Comparison of ENCODE assay signal across 20 cellular contexts in genomic region chr7:22359156-22359697, GRCh38. TPM values are rescaled to one million over a fixed set of nuclear protein-coding genes. Genes with fewer than 3 reads are reported as not detected.
A peak's percentile ranks its signal among the peaks of the same experiment; 100 is the strongest.
DNase-seq lines count a peak whose midpoint lies in the region; ATAC-seq, FAIRE-seq and TF ChIP-seq lines count a peak whose summit lies in the region.
"Had no signal": no experiment of that assay in that cellular context is flagged by ENCODE, and none has a peak within 500 bp of the region (broad histone marks: within the 10 kb centered on the region; RNA-seq: fewer than 3 reads in every experiment).

No MANE protein-coding gene starts in this region.

- peaks cover 4% of the 10 kb centered on the region for H3K4me1 Mint-ChIP-seq in type B pancreatic cell (ENCODE audit: unreplicated experiment)

- in situ Hi-C loops in Caki2 (cut with HindIII; ENCODE audit: low pct_unique_long_range_greater_than_20kb, low sequenced_read_pairs): no loop called here
- in situ Hi-C loops in HepG2 (cut with HindIII; ENCODE audit: extremely low pct_ligation_motif_present, low pct_unique_long_range_greater_than_20kb): no loop called here

- intact Hi-C loops in HepG2 (cut with micrococcal nuclease; ENCODE audit: unreplicated experiment): loop anchor here (1.0 kb wide), 2 partner anchors 9 to 19 kb away; no protein-coding TSS in a partner anchor
- intact Hi-C loops in head of caudate nucleus (cut with DNase I): no loop called here

- CTCF ChIA-PET in HepG2 (lab: Yijun Ruan, JAX; ENCODE audit: low intra/inter-chr PET ratio, low total read pairs): no interaction called here

- no peak for TF ChIP-seq CTCF in HepG2 (CRISPR knock-in tag; IDR thresholded peaks at IDR 0.05)
- TF ChIP-seq CTCF in type B pancreatic cell (conservative IDR thresholded peaks at IDR 0.05): no peak

- ATAC-seq in HepG2 (peak; percentile 88), GM18861 (IDR thresholded peaks at IDR 0.05; ENCODE audit: unreplicated experiment) (no peak)
- ATAC-seq: A549, K562 had no signal

- peaks cover 31% of the 10 kb centered on the region for H3K27me3 Mint-ChIP-seq in type B pancreatic cell

- peak overlapping the region; percentile 64 for H3K4me3 Mint-ChIP-seq in type B pancreatic cell
- H3K4me3 Mint-ChIP-seq: CD4-positive, alpha-beta memory T cell had no signal

- H3K9me3 Mint-ChIP-seq in type B pancreatic cell: peaks cover 4% of the 10 kb centered on the region

- WGBS in HepG2 (ENCODE audit: low lambda C conversion rate): 3% methylated on average over 6 of the region's 6 CpGs

- H3K9ac ChIP-seq in Karpas-422 (ENCODE audit: low read length): no peak overlapping the region
- peak overlapping the region; percentile 41 for H3K9ac ChIP-seq in HepG2 (ENCODE audit: insufficient read depth, low read depth, low read length)

- H4K20me1 ChIP-seq in Karpas-422 (ENCODE audit: insufficient read depth, low read depth, low read length) (no peaks in the 10 kb centered on the region; the same call in 1 of the 2 replicates), HepG2 (ENCODE audit: insufficient read depth, low read length) (0 out of 2 replicates have a peak, but pooled peaks cover under 1% of the 10 kb centered on the region)

- H2AFZ ChIP-seq in Karpas-422 (ENCODE audit: low read length): no peak overlapping the region
- no peak overlapping the region for H2AFZ ChIP-seq in HepG2 (ENCODE audit: low read length)

- H3K27ac ChIP-seq in Karpas-422 (ENCODE audit: low read length) (peak overlapping the region; percentile 22; the same call in 1 of the 2 replicates), HepG2 (ENCODE audit: extremely low read length, insufficient read depth, low read length) (peak overlapping the region; percentile 95)
- H3K27ac ChIP-seq: A549, HL-60, SJSA1 had no signal

- H3K9me3 ChIP-seq in Karpas-422 (ENCODE audit: low read length): peaks cover 7% of the 10 kb centered on the region; the same call in 1 of the 2 replicates
- H3K9me3 ChIP-seq in HepG2 (ENCODE audit: low read length): no peaks in the 10 kb centered on the region
- H3K9me3 ChIP-seq: A549, SJSA1 had no signal

- 0 out of 2 replicates have a peak, but pooled peaks have one; percentile 9 for TF ChIP-seq RAD21 in HepG2 (CRISPR knock-in tag; IDR thresholded peaks at IDR 0.05)

- POLR2A ChIA-PET in HepG2 (lab: Yijun Ruan, JAX): interaction anchor here (0.7 to 5.4 kb wide), 14 partner anchors 8 to 84 kb away, joined by 3 to 85 read pairs (median 4); no protein-coding TSS in a partner anchor

- H3K4me1 ChIP-seq in Karpas-422 (ENCODE audit: low read length) (peaks cover 54% of the 10 kb centered on the region), HepG2 (ENCODE audit: insufficient read depth, low read length) (peaks cover 65% of the 10 kb centered on the region)
- H3K4me1 ChIP-seq: SJSA1 had no signal

- H3K9me2 ChIP-seq in Karpas-422 (replicated peaks; ENCODE audit: insufficient read depth, low read length): no peaks in the 10 kb centered on the region

- TF ChIP-seq EP300 in HepG2 (IDR thresholded peaks at IDR 0.05; ENCODE audit: low read depth in 2 of 2, low read length in 2 of 2) (peak; percentile 73 to 93), HepG2 (CRISPR knock-in tag; IDR thresholded peaks at IDR 0.05; ENCODE audit: borderline replicate concordance) (peak; percentile 91)

- TF ChIP-seq POLR2A in HepG2 (IDR thresholded peaks at IDR 0.05; ENCODE audit: insufficient read depth in 1 of 2, low read depth in 2 of 2, low read length in 2 of 2): peak; percentile 18 to 54; a peak in 2 of 4 replicates

- H3K36me3 ChIP-seq in Karpas-422 (ENCODE audit: insufficient read depth, low read length) (peaks cover 14% of the 10 kb centered on the region), HepG2 (replicated peaks in 1 of 2; ENCODE audit: control insufficient read depth in 1 of 2, insufficient read depth in 2 of 2, low read length in 2 of 2) (no peaks in the 10 kb centered on the region; a peak in 1 of 5 replicates)
- H3K36me3 ChIP-seq: SJSA1 had no signal

- peak; percentile 99 for FAIRE-seq in HepG2 (lab: Jason Lieb, UNC)
- FAIRE-seq: A549, GM18507, H54, K562 had no signal

- H3K4me3 ChIP-seq in Karpas-422 (ENCODE audit: low read length): no peak overlapping the region
- peak overlapping the region in 1 of 3 experiments; percentile 3; a peak in 1 of 6 replicates for H3K4me3 ChIP-seq in HepG2 (replicated peaks in 1 of 3; ENCODE audit: insufficient read depth in 1 of 3, low read depth in 2 of 3, low read length in 3 of 3)
- H3K4me3 ChIP-seq: A549, K562, SJSA1 had no signal

- no TSS peak for BruUV-seq in HepG2 (replicated peaks; lab: Mats Ljungman, UMichigan)

- DNase-seq in Caki2 (ENCODE audit: low read depth) (peak; percentile 31), Karpas-422 (no peak), HepG2 (ENCODE audit: low spot score) (peak; percentile 98), type B pancreatic cell (ENCODE audit: extremely low spot score, unreplicated experiment) (no peak), NCI-H69 (lab: John Stamatoyannopoulos, UW) (no peak), head of caudate nucleus (no peak)
- DNase-seq: AML-193; C1 segment of cervical spinal cord; CD4-positive, alpha-beta memory T cell; COR-L47; NCI-H1105 treated with DMSO at 0.1 percent for 48 hours; NCI-H146; NCI-H2029 had no signal

- no peak overlapping the region for H3K27ac Mint-ChIP-seq in type B pancreatic cell
- H3K27ac Mint-ChIP-seq: CD4-positive, alpha-beta memory T cell had no signal

- no peaks in the 10 kb centered on the region for H3K36me3 Mint-ChIP-seq in type B pancreatic cell
- H3K36me3 Mint-ChIP-seq: CD4-positive, alpha-beta memory T cell had no signal

- H3K4me2 ChIP-seq in Karpas-422 (ENCODE audit: low read depth, low read length, poor library complexity, severe bottlenecking): no peak overlapping the region
- peak overlapping the region; percentile 51 for H3K4me2 ChIP-seq in HepG2 (ENCODE audit: low read depth, low read length)
- H3K4me2 ChIP-seq: A549 had no signal

- H3K27me3 ChIP-seq in Karpas-422 (ENCODE audit: low read length) (no peaks in the 10 kb centered on the region), HepG2 (ENCODE audit: control insufficient read depth in 1 of 2, insufficient read depth in 2 of 2, low read length in 2 of 2) (peaks cover 0 to 3% of the 10 kb centered on the region in 2 experiments; a peak in 1 of 5 replicates)

- H3K79me2 ChIP-seq in Karpas-422 (ENCODE audit: low read length): peaks cover 24% of the 10 kb centered on the region
- H3K79me2 ChIP-seq in HepG2 (ENCODE audit: insufficient read depth, low read length): peaks cover 22% of the 10 kb centered on the region

TF ChIP-seq in HepG2, 621 proteins besides CTCF, POLR2A, EP300 and RAD21 (continues in another document):
- TF ChIP-seq KDM6A (CRISPR knock-in tag; IDR thresholded peaks at IDR 0.05; ENCODE audit: low read depth) (peak; percentile 82), ZNF709 (CRISPR knock-in tag; IDR thresholded peaks at IDR 0.05) (0 out of 2 replicates have a peak, but pooled peaks have one; percentile 31), PITX1 (CRISPR knock-in tag; IDR thresholded peaks at IDR 0.05) (peak; percentile 78), NCOA1 (CRISPR knock-in tag; IDR thresholded peaks at IDR 0.05) (0 out of 2 replicates have a peak, but pooled peaks have one; percentile 33), LBX2 (CRISPR knock-in tag; IDR thresholded peaks at IDR 0.05; ENCODE audit: borderline replicate concordance) (no peak), ATF3 (CRISPR knock-in tag; IDR thresholded peaks at IDR 0.05) (peak; percentile 69; the same call in 1 of the 2 replicates)

RNA-seq across cellular contexts. Expression of gene RAPGEF5, which starts 2.3 kb away (rescaled TPM):
- 7.9 and 10.2 TPM in 2 replicates for total RNA-seq in Caki2 (2014; rRNA removed; shearing (Covaris generic); ENCODE audit: low replicate concordance)
- total RNA-seq in Karpas-422 (2014; rRNA removed; shearing (Covaris generic); ENCODE audit: low replicate concordance): 80.1 and 81.6 TPM in 2 replicates
- total RNA-seq in HepG2 (2016; rRNA removed; fragmentation: Illumina TruSeq; extraction: Trizol): 14.2 and 23.4 TPM in 2 replicates
- total RNA-seq in HepG2 (2016; cell fraction: cytosol; rRNA removed; fragmentation: Illumina TruSeq; extraction: Trizol; ENCODE audit: low read depth): 38.2 and 53.3 TPM in 2 replicates
- total RNA-seq in HepG2 (2016; cell fraction: insoluble cytoplasmic fraction; rRNA removed; fragmentation: Illumina TruSeq; extraction: Trizol): 13.2 and 22.4 TPM in 2 replicates
- total RNA-seq in HepG2 (2016; cell fraction: membrane; rRNA removed; fragmentation: Illumina TruSeq; extraction: Trizol): 12.4 and 13.4 TPM in 2 replicates
- 71.0 and 73.9 TPM in 2 replicates for total RNA-seq in HepG2 (2016; cell fraction: nucleus; rRNA removed; fragmentation: Illumina TruSeq; extraction: Trizol)
- polyA plus RNA-seq in HepG2 (2011; rRNA removed): 17.1 and 22.1 TPM in 2 replicates
- polyA plus RNA-seq in HepG2 (2011; cell fraction: cytosol; rRNA removed): 5.9 and 10.7 TPM in 2 replicates
- 46.0 and 51.6 TPM in 2 replicates for polyA plus RNA-seq in HepG2 (2011; cell fraction: nucleus; rRNA removed)
- 17.5 and 19.8 TPM in 2 replicates for polyA plus RNA-seq in HepG2 (2012)
- polyA plus RNA-seq in HepG2 (2016; cell fraction: cytosol; fragmentation: Illumina TruSeq; extraction: Trizol; ENCODE audit: low read depth): 0.33 and 0.40 TPM in 2 replicates
- 6.6 and 6.7 TPM in 2 replicates for polyA plus RNA-seq in HepG2 (2016; cell fraction: insoluble cytoplasmic fraction; fragmentation: Illumina TruSeq; extraction: Trizol; ENCODE audit: low read depth)
- polyA plus RNA-seq in HepG2 (2016; cell fraction: membrane; fragmentation: Illumina TruSeq; extraction: Trizol; ENCODE audit: low read depth): 1.1 and 1.5 TPM in 2 replicates
- polyA plus RNA-seq in HepG2 (2016; cell fraction: nucleus; fragmentation: Illumina TruSeq; extraction: Trizol; ENCODE audit: insufficient read depth, low read depth): 16.3 and 19.9 TPM in 2 replicates
- 0.12 and 96.5 TPM in 2 replicates for polyA minus RNA-seq in HepG2 (2011; rRNA and poly(A)+ RNA removed; ENCODE audit: low replicate concordance)
- polyA minus RNA-seq in HepG2 (2011; cell fraction: cytosol; rRNA and poly(A)+ RNA removed): 28.1 and 39.1 TPM in 2 replicates
- polyA minus RNA-seq in HepG2 (2011; cell fraction: nucleus; rRNA and poly(A)+ RNA removed): 471 and 523 TPM in 2 replicates
- 11.7 and 13.3 TPM in 2 replicates for total RNA-seq in type B pancreatic cell (ENCODE audit: low replicate concordance)
- total RNA-seq: CD4-positive, alpha-beta memory T cell had no signal
- polyA plus RNA-seq: CD4-positive, alpha-beta memory T cell had no signal

Comparison
In these comparisons a context has a peak if more than half of its experiments do, and no peak if none do; other contexts are left out.
1. DNase-seq: peak in Caki2 (single experiment) and HepG2 (single experiment); none in Karpas-422 (single experiment), type B pancreatic cell (single experiment), NCI-H69 (single experiment) and head of caudate nucleus (0 of 42).